Comparison of ENCODE assay signal across 8 cellular contexts in the genomic region with DNA sequence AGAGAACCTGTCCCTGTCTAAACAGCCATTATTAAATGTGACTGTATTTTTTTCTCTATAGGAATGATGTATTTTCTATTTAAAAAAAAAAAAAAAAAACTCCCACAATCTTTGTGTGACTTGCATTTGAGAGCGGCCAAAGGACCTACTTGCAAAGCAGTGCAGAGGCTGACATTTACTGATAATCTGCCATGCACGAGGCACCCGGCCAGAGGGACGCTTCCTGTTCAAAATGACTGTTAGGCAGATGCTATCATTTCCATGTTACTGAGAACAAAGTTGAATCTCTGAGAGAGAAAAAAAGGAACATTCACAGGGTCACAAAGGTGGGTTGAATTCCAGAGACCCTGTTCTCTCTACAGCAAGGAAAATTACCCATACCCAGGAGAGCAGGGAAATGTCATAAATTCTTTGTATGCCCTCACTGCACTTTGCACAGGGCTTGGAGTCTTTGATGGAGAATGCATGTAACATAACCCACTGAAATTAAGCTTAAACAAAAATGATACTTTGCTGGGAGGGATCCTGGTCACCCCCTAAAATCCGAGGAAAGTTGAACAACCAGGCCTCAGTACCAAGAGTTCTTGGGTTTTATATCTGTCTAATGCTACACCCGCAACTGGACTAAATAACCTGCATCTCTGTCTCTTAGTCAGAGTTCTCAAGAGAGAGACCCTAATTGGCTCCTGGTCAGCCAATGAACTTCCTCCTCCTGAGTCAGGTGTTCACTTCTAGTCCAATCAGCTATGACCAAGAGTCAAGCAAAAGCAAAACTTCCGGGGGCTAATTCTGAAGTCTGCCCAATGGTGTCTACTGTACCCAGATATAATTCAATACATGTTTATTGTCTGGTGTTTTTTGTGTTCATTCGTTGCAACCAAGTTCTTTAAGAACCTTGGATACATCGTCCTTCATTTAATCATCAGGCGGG.
DNase-seq lines count a peak whose midpoint lies in the region; ATAC-seq lines count a peak whose summit lies in the region.

No MANE protein-coding gene starts in this region.

- H3K4me1 Mint-ChIP-seq in naive B cell: peaks cover 45 to 54% (median 52%) of the 10 kb centered on the region in 3 donors

- peak overlapping the region in 3 of 6 donors; percentile 49 to 91 (median 68) for H3K27ac Mint-ChIP-seq in naive B cell

- H3K4me3 Mint-ChIP-seq in naive B cell: peak overlapping the region in 7 of 8 donors; percentile 9 to 81 (median 45)

- H3K36me3 Mint-ChIP-seq in naive B cell: no peaks in the 10 kb centered on the region

- peaks cover 0 to 6% (median 0%) of the 10 kb centered on the region in 7 donors for H3K9me3 Mint-ChIP-seq in naive B cell

- peak; percentile 45 to 52 for ATAC-seq in naive B cell (ENCODE audit: low read depth in 2 of 2)
- no peak for ATAC-seq in HG03442 (IDR thresholded peaks at IDR 0.05; ENCODE audit: unreplicated experiment)

- peaks cover 6 to 15% (median 11%) of the 10 kb centered on the region in 3 donors for H3K27me3 Mint-ChIP-seq in naive B cell

- DNase-seq in GDM1 (lab: John Stamatoyannopoulos, UW) (peak; percentile 31), M059J (ENCODE audit: low read depth) (peak; percentile 41), dermis blood vessel endothelial cell (peak; percentile 34), naive B cell (peak; percentile 6), NCI-H187 treated with DMSO at 0.1 percent for 48 hours (lab: John Stamatoyannopoulos, UW) (no peak), NCI-H2171 treated with DMSO at 0.1 percent for 48 hours (lab: John Stamatoyannopoulos, UW) (no peak), HuH-7.5 (ENCODE audit: low spot score) (no peak)

Comparison
In these comparisons a context has a peak if more than half of its experiments do, and no peak if none do; other contexts are left out.
1. DNase-seq: peak in GDM1 (single experiment), M059J (single experiment), dermis blood vessel endothelial cell (single experiment) and naive B cell (single experiment); none in NCI-H187 treated with DMSO at 0.1 percent for 48 hours (single experiment), NCI-H2171 treated with DMSO at 0.1 percent for 48 hours (single experiment) and HuH-7.5 (single experiment).